1 cellular context compared by ENCODE assay signal in the genomic region with DNA sequence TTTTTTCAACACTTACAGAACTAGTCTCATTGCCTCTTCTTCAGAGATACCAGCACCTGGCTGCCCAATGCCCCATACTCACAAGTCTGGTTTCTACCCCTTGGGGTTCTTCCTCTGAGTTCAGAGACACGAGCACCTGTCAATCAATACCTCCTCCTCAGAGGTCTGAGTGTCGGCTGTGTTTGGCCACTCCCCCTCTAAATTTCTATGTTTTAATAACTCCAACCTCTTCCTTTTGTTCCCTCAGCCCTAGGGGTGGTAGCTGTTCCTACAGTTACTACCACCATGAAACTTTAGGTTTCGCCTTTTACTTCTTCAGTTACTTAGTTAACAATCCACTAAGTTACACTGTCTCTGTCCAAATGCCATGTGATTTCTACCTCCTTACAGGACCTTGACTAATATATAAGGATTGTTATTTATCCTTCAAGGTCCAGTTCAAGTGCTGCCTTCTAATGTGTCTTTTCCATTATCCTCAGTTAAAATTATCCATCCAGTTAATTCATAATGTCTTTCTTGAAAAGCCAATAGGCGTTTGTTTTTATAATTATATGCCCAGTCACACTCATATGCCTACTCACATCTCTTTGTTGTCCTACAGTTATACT.
TF ChIP-seq lines count a peak whose summit lies in the region.

No MANE protein-coding gene starts in this region.

TF ChIP-seq in HEK293, 187 proteins besides CTCF, POLR2A, EP300 and RAD21:
- 0 out of 2 replicates have a peak, but pooled peaks have one; percentile 34 for TF ChIP-seq REST (tag by site-specific recombination; IDR thresholded peaks at IDR 0.05)
- TF ChIP-seq, protein P1, sequence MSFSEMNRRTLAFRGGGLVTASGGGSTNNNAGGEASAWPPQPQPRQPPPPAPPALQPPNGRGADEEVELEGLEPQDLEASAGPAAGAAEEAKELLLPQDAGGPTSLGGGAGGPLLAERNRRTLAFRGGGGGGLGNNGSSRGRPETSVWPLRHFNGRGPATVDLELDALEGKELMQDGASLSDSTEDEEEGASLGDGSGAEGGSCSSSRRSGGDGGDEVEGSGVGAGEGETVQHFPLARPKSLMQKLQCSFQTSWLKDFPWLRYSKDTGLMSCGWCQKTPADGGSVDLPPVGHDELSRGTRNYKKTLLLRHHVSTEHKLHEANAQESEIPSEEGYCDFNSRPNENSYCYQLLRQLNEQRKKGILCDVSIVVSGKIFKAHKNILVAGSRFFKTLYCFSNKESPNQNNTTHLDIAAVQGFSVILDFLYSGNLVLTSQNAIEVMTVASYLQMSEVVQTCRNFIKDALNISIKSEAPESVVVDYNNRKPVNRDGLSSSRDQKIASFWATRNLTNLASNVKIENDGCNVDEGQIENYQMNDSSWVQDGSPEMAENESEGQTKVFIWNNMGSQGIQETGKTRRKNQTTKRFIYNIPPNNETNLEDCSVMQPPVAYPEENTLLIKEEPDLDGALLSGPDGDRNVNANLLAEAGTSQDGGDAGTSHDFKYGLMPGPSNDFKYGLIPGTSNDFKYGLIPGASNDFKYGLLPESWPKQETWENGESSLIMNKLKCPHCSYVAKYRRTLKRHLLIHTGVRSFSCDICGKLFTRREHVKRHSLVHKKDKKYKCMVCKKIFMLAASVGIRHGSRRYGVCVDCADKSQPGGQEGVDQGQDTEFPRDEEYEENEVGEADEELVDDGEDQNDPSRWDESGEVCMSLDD (tag by site-specific recombination; IDR thresholded peaks at IDR 0.05): no peak
